In genomic region chr13:24053505-24054251, GRCh38 we compare ENCODE assay signal across 9 cellular contexts.
DNase-seq lines count a peak whose midpoint lies in the region; ATAC-seq, FAIRE-seq and TF ChIP-seq lines count a peak whose summit lies in the region.
"Had no signal": no experiment of that assay in that cellular context is flagged by ENCODE, and none has a peak within 500 bp of the region (broad histone marks: within the 10 kb centered on the region; RNA-seq: fewer than 3 reads in every experiment).

No MANE protein-coding gene starts in this region.

- no peaks in the 10 kb centered on the region for H3K36me3 ChIP-seq in Caco-2 (ENCODE audit: control insufficient read depth, insufficient read depth, low read length)
- no peaks in the 10 kb centered on the region for H3K36me3 ChIP-seq in pancreas
- H3K36me3 ChIP-seq in upper lobe of right lung, result no peaks in the 10 kb centered on the region

- H3K36me3 Mint-ChIP-seq in Caco-2 (ENCODE audit: insufficient read depth, unreplicated experiment), result no peaks in the 10 kb centered on the region
- H3K36me3 Mint-ChIP-seq: activated naive CD8-positive, alpha-beta T cell had no signal

- H3K4me3 Mint-ChIP-seq in Caco-2 (ENCODE audit: unreplicated experiment), result no peak overlapping the region
- H3K4me3 Mint-ChIP-seq: activated naive CD8-positive, alpha-beta T cell had no signal

- 50 to 51% methylated on average over 9 of the region's 9 CpGs for WGBS in pancreas, 2 donors

- ATAC-seq in GM19455 (IDR thresholded peaks at IDR 0.05; ENCODE audit: unreplicated experiment) (peak; percentile 71), foreskin keratinocyte (peak; percentile 86), pancreas (peak; percentile 93 to 97 (median 96)), upper lobe of right lung (peak; percentile 92)

- no TSS peak for BruUV-seq in Caco-2 (replicated peaks; lab: Mats Ljungman, UMichigan)

- no peaks in the 10 kb centered on the region for H3K9me3 Mint-ChIP-seq in Caco-2 (ENCODE audit: unreplicated experiment)

- CTCF ChIA-PET in Caco-2 (lab: Charles Lee), result interaction anchor here (0.6 to 2.3 kb wide), 12 partner anchors 13 to 175 kb away, joined by 3 to 16 read pairs (median 3); partner anchors contain the start of gene SPATA13

- TF ChIP-seq CTCF in Caco-2 (IDR thresholded peaks at IDR 0.05; ENCODE audit: insufficient read depth in 1 of 2, low read depth in 1 of 2, low read length in 1 of 2, severe bottlenecking in 1 of 2, unreplicated experiment in 1 of 2) (peak; percentile 82 to 85), foreskin keratinocyte (conservative IDR thresholded peaks at IDR 0.05) (peak; percentile 85), pancreas (IDR thresholded peaks at IDR 0.05) (peak; percentile 54 to 70 (median 66)), upper lobe of right lung (IDR thresholded peaks at IDR 0.05) (peak; percentile 77)

- no peaks in the 10 kb centered on the region for H3K9me3 ChIP-seq in Caco-2
- H3K9me3 ChIP-seq in pancreas, result no peaks in the 10 kb centered on the region
- no peaks in the 10 kb centered on the region for H3K9me3 ChIP-seq in upper lobe of right lung

- DNase-seq in Caco-2 (peak; percentile 82 to 85), HT1080 (ENCODE audit: low read depth) (peak; percentile 65), OCI-M1 (lab: John Stamatoyannopoulos, UW) (peak; percentile 63), activated T-helper 1 cell treated with Interleukin-2 at 50 U/mL for 16 hours (ENCODE audit: low read depth) (peak; percentile 23), foreskin keratinocyte (peak; percentile 36 to 68), pancreas (peak in 5 of 6 donors; percentile 68 to 80 (median 73)), upper lobe of right lung (no peak)

- FAIRE-seq in pancreas (lab: Jason Lieb, UNC), result peak; percentile 5

- H3K4me1 ChIP-seq in Caco-2 (no peaks in the 10 kb centered on the region), foreskin keratinocyte (peaks cover 9% of the 10 kb centered on the region), pancreas (peaks cover 0 to 14% (median 9%) of the 10 kb centered on the region in 3 donors), upper lobe of right lung (peaks cover 26% of the 10 kb centered on the region)

- no peaks in the 10 kb centered on the region for H3K27me3 Mint-ChIP-seq in Caco-2 (ENCODE audit: insufficient read depth, unreplicated experiment)
- H3K27me3 Mint-ChIP-seq: activated naive CD8-positive, alpha-beta T cell had no signal

- POLR2A ChIA-PET in Caco-2 (lab: Charles Lee), result no interaction called here

- H3K27ac Mint-ChIP-seq in Caco-2 (ENCODE audit: unreplicated experiment), result no peak overlapping the region
- H3K27ac Mint-ChIP-seq: activated naive CD8-positive, alpha-beta T cell had no signal

- H3K4me3 ChIP-seq in Caco-2 (ENCODE audit: low read depth, low read length) (no peak overlapping the region), pancreas (no peak overlapping the region), upper lobe of right lung (no peak overlapping the region)

- H3K27me3 ChIP-seq in Caco-2 (replicated peaks; ENCODE audit: control insufficient read depth, insufficient read depth, low read length) (no peaks in the 10 kb centered on the region), foreskin keratinocyte (no peaks in the 10 kb centered on the region), pancreas (no peaks in the 10 kb centered on the region), upper lobe of right lung (no peaks in the 10 kb centered on the region)

- H3K4me1 Mint-ChIP-seq in Caco-2 (ENCODE audit: low read depth, unreplicated experiment), result peaks cover 13% of the 10 kb centered on the region

- H3K27ac ChIP-seq in foreskin keratinocyte, result no peak overlapping the region
- H3K27ac ChIP-seq in pancreas, result peak overlapping the region in 3 of 4 donors; percentile 29 to 62 (median 35)
- H3K27ac ChIP-seq in upper lobe of right lung, result peak overlapping the region; percentile 32

- intact Hi-C loops in Caco-2 (cut with micrococcal nuclease; ENCODE audit: unreplicated experiment), result loop anchor here (1.0 to 2.0 kb wide), 5 partner anchors 33 to 175 kb away; no protein-coding TSS in a partner anchor
- intact Hi-C loops in pancreas (cut with DNase I), result loop anchor here in 2 of 3 donors (10.0 kb wide), 1 partner anchor 171 kb away; no protein-coding TSS in a partner anchor
- intact Hi-C loops in upper lobe of right lung (cut with DNase I), result loop anchor here (10.0 kb wide), 1 partner anchor 161 kb away; no protein-coding TSS in a partner anchor
